Comparison of ENCODE assay signal across 18 cellular contexts in the genomic region with DNA sequence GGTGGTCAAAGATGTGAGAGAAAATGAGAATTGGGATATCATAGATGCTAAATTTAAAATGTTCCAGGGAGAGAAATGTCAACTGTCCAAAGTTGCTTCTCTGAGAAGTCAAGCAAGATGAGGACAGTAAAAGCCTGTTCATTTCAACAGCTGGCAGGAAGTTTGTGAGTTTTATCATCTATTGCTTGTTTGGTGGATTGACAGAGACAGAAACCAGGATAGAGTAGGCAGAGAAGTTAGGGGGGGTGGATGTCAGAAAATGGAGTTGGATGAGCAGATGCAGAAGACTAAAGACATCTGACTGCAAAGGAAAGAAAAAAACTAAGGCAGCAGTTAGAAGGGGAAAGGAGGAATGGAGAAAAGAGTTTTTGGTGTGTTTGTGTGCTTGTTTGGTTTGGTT.
"Had no signal": no experiment of that assay in that cellular context is flagged by ENCODE, and none has a peak within 500 bp of the region (broad histone marks: within the 10 kb centered on the region; RNA-seq: fewer than 3 reads in every experiment).

No MANE protein-coding gene starts in this region.

- H3K9me3 ChIP-seq: ovary, right atrium auricular region, sigmoid colon, spleen had no signal

- ATAC-seq: natural killer cell treated with Interleukin-12 subunit alpha and Interleukin-12 subunit beta and Interleukin-15 and Interleukin-18, amount 100 ng/mL, for 72 hours; stimulated activated naive B cell treated with anti-CD40 and anti-IgM and Interleukin-4, amounts not matched to agents 10 μg/mL and 1 μg/mL and 100 μg/mL, for 72 hours; stimulated activated naive CD8-positive, alpha-beta T cell treated with anti-CD3 and anti-CD28 coated beads, Interleukin-15, amount 100 ng/mL, for 72 hours had no signal

- H3K4me3 Mint-ChIP-seq: natural killer cell treated with Interleukin-12 subunit alpha and Interleukin-12 subunit beta and Interleukin-15 and Interleukin-18, amount 100 ng/mL, for 72 hours; neural progenitor cell; stimulated activated naive B cell treated with anti-CD40 and anti-IgM and Interleukin-4, amounts not matched to agents 10 μg/mL and 1 μg/mL and 100 μg/mL, for 72 hours; stimulated activated naive CD8-positive, alpha-beta T cell treated with anti-CD3 and anti-CD28 coated beads, Interleukin-15, amount 100 ng/mL, for 72 hours had no signal

- H3K79me2 ChIP-seq: hepatocyte had no signal

- DNase-seq: effector CD8-positive, alpha-beta T cell; foreskin melanocyte; head of caudate nucleus; nucleus accumbens; ovary; sigmoid colon; spleen; stimulated activated CD4-positive, alpha-beta T cell treated with anti-CD3 and anti-CD28 coated beads, Interleukin-15, amount 100 ng/mL, for 24 hours; stimulated activated CD4-positive, alpha-beta T cell treated with anti-CD3 and anti-CD28 coated beads, Interleukin-1b, Interleukin-23, amount 100 ng/mL, for 48 hours; stimulated activated CD4-positive, alpha-beta T cell treated with anti-CD3 and anti-CD28 coated beads, Interleukin-4, amount 100 ng/mL, for 4 hours; stimulated activated naive B cell treated with anti-CD40 and anti-IgM and Interleukin-4, amounts not matched to agents 10 μg/mL and 1 μg/mL and 100 μg/mL, for 72 hours; stimulated activated naive CD8-positive, alpha-beta T cell treated with anti-CD3 and anti-CD28 coated beads, Interleukin-15, amount 100 ng/mL, for 72 hours; trophoblast cell had no signal

- H3K9ac ChIP-seq: neural progenitor cell had no signal

- H3K4me3 ChIP-seq: coronary artery, hepatocyte, neural progenitor cell, ovary, right atrium auricular region, sigmoid colon, spleen had no signal

- H3K27ac ChIP-seq: coronary artery, hepatocyte, neural progenitor cell, ovary, right atrium auricular region, sigmoid colon, spleen had no signal

- H2AFZ ChIP-seq: hepatocyte, neural progenitor cell had no signal

- H3K27me3 ChIP-seq: hepatocyte, neural progenitor cell, ovary, sigmoid colon, spleen had no signal

- H3K4me1 Mint-ChIP-seq: neural progenitor cell; stimulated activated naive B cell treated with anti-CD40 and anti-IgM and Interleukin-4, amounts not matched to agents 10 μg/mL and 1 μg/mL and 100 μg/mL, for 72 hours; stimulated activated naive CD8-positive, alpha-beta T cell treated with anti-CD3 and anti-CD28 coated beads, Interleukin-15, amount 100 ng/mL, for 72 hours had no signal

- H3K4me2 ChIP-seq: hepatocyte, neural progenitor cell had no signal

- H3K36me3 Mint-ChIP-seq: neural progenitor cell; stimulated activated naive B cell treated with anti-CD40 and anti-IgM and Interleukin-4, amounts not matched to agents 10 μg/mL and 1 μg/mL and 100 μg/mL, for 72 hours had no signal

- H3K4me1 ChIP-seq: neural progenitor cell, right atrium auricular region, sigmoid colon, spleen had no signal

- H3K27ac Mint-ChIP-seq: natural killer cell treated with Interleukin-12 subunit alpha and Interleukin-12 subunit beta and Interleukin-15 and Interleukin-18, amount 100 ng/mL, for 72 hours; neural progenitor cell; stimulated activated naive B cell treated with anti-CD40 and anti-IgM and Interleukin-4, amounts not matched to agents 10 μg/mL and 1 μg/mL and 100 μg/mL, for 72 hours had no signal

- H3K9me3 Mint-ChIP-seq: natural killer cell treated with Interleukin-12 subunit alpha and Interleukin-12 subunit beta and Interleukin-15 and Interleukin-18, amount 100 ng/mL, for 72 hours; neural progenitor cell; stimulated activated naive B cell treated with anti-CD40 and anti-IgM and Interleukin-4, amounts not matched to agents 10 μg/mL and 1 μg/mL and 100 μg/mL, for 72 hours had no signal

- H3K27me3 Mint-ChIP-seq: natural killer cell treated with Interleukin-12 subunit alpha and Interleukin-12 subunit beta and Interleukin-15 and Interleukin-18, amount 100 ng/mL, for 72 hours; stimulated activated naive B cell treated with anti-CD40 and anti-IgM and Interleukin-4, amounts not matched to agents 10 μg/mL and 1 μg/mL and 100 μg/mL, for 72 hours; stimulated activated naive CD8-positive, alpha-beta T cell treated with anti-CD3 and anti-CD28 coated beads, Interleukin-15, amount 100 ng/mL, for 72 hours had no signal

- H3K36me3 ChIP-seq: neural progenitor cell, ovary, right atrium auricular region, sigmoid colon, spleen had no signal
